In genomic region chr20:49867453-49868215, GRCh38 we compare ENCODE assay signal across 19 cellular contexts. TPM values are rescaled to one million over a fixed set of nuclear protein-coding genes. Genes with fewer than 3 reads are reported as not detected.
A peak's percentile ranks its signal among the peaks of the same experiment; 100 is the strongest.
DNase-seq lines count a peak whose midpoint lies in the region; ATAC-seq and TF ChIP-seq lines count a peak whose summit lies in the region.
"Had no signal": no experiment of that assay in that cellular context is flagged by ENCODE, and none has a peak within 500 bp of the region (broad histone marks: within the 10 kb centered on the region; RNA-seq: fewer than 3 reads in every experiment).

No MANE protein-coding gene starts in this region.

- TF ChIP-seq POLR2A in thyroid gland (IDR thresholded peaks at IDR 0.05) = peak in 1 of 2 donors; percentile 26

- H3K4me1 ChIP-seq in thyroid gland (peaks cover 26 to 38% of the 10 kb centered on the region in 2 donors), osteoblast (ENCODE audit: insufficient read depth, low read length) (peaks cover 10% of the 10 kb centered on the region)

- no peak overlapping the region for H3K4me3 Mint-ChIP-seq in activated naive CD8-positive, alpha-beta T cell
- no peak overlapping the region for H3K4me3 Mint-ChIP-seq in activated naive CD8-positive, alpha-beta T cell treated with anti-CD3 and anti-CD28 coated beads for 36 hours
- H3K4me3 Mint-ChIP-seq in chondrocyte (ENCODE audit: unreplicated experiment) = no peak overlapping the region
- H3K4me3 Mint-ChIP-seq: activated naive CD4-positive, alpha-beta T cell treated with anti-CD3 and anti-CD28 coated beads, Interleukin-2, amount 50 U/mL, for 24 hours had no signal

- H2AFZ ChIP-seq in osteoblast (ENCODE audit: low read length) = no peak overlapping the region

- no peaks in the 10 kb centered on the region for H3K9me3 ChIP-seq in thyroid gland
- no peaks in the 10 kb centered on the region for H3K9me3 ChIP-seq in osteoblast (ENCODE audit: low read depth, low read length)

- H3K79me2 ChIP-seq in osteoblast (ENCODE audit: insufficient read depth, low read length) = no peaks in the 10 kb centered on the region

- TF ChIP-seq CTCF in chondrocyte (IDR thresholded peaks at IDR 0.05) = no peak
- TF ChIP-seq CTCF in thyroid gland (IDR thresholded peaks at IDR 0.05) = no peak
- TF ChIP-seq CTCF in osteoblast (IDR thresholded peaks at IDR 0.05; ENCODE audit: extremely low read depth, low read depth, low read length) = no peak

- WGBS in thyroid gland, 2 donors = 54 to 68% methylated on average over 9 of the region's 9 CpGs

- no peak overlapping the region for H3K4me2 ChIP-seq in osteoblast (ENCODE audit: insufficient read depth, low read length)

- H3K36me3 ChIP-seq in thyroid gland = peaks cover 0 to 4% of the 10 kb centered on the region in 2 donors
- H3K36me3 ChIP-seq in osteoblast (ENCODE audit: insufficient read depth, low read length) = peaks cover 20% of the 10 kb centered on the region

- peak overlapping the region; percentile 52 to 86 (median 72) for H3K27ac ChIP-seq in thyroid gland
- H3K27ac ChIP-seq in osteoblast (ENCODE audit: low read depth, low read length) = no peak overlapping the region

- intact Hi-C loops in thyroid gland (cut with DNase I) = no loop called here

- no peaks in the 10 kb centered on the region for H3K9me3 Mint-ChIP-seq in activated naive CD8-positive, alpha-beta T cell (ENCODE audit: low read depth)
- H3K9me3 Mint-ChIP-seq in activated naive CD8-positive, alpha-beta T cell treated with anti-CD3 and anti-CD28 coated beads for 36 hours = no peaks in the 10 kb centered on the region
- no peaks in the 10 kb centered on the region for H3K9me3 Mint-ChIP-seq in chondrocyte (ENCODE audit: low read depth)
- H3K9me3 Mint-ChIP-seq: activated naive CD4-positive, alpha-beta T cell treated with anti-CD3 and anti-CD28 coated beads, Interleukin-2, amount 50 U/mL, for 24 hours had no signal

- H3K4me3 ChIP-seq in thyroid gland (replicated peaks in 1 of 3) = no peak overlapping the region
- H3K4me3 ChIP-seq in osteoblast (ENCODE audit: insufficient read depth, low read length) = no peak overlapping the region
- H3K4me3 ChIP-seq: skin epidermis had no signal

- no peak for ATAC-seq in HG03439 (IDR thresholded peaks at IDR 0.05; ENCODE audit: unreplicated experiment)
- ATAC-seq: left cardiac atrium had no signal

- H3K27me3 Mint-ChIP-seq in activated naive CD8-positive, alpha-beta T cell = no peaks in the 10 kb centered on the region
- H3K27me3 Mint-ChIP-seq in activated naive CD8-positive, alpha-beta T cell treated with anti-CD3 and anti-CD28 coated beads for 36 hours = no peaks in the 10 kb centered on the region
- H3K27me3 Mint-ChIP-seq in chondrocyte (ENCODE audit: low read depth) = no peaks in the 10 kb centered on the region
- H3K27me3 Mint-ChIP-seq: activated naive CD4-positive, alpha-beta T cell treated with anti-CD3 and anti-CD28 coated beads, Interleukin-2, amount 50 U/mL, for 24 hours had no signal

- peaks cover 15% of the 10 kb centered on the region for H3K36me3 Mint-ChIP-seq in activated naive CD8-positive, alpha-beta T cell
- peaks cover 2% of the 10 kb centered on the region for H3K36me3 Mint-ChIP-seq in activated naive CD8-positive, alpha-beta T cell treated with anti-CD3 and anti-CD28 coated beads for 36 hours
- H3K36me3 Mint-ChIP-seq in chondrocyte (ENCODE audit: low read depth) = peaks cover 5% of the 10 kb centered on the region

- H3K27me3 ChIP-seq in thyroid gland (no peaks in the 10 kb centered on the region), osteoblast (ENCODE audit: insufficient read depth, low read length) (no peaks in the 10 kb centered on the region)

- H3K4me1 Mint-ChIP-seq in activated naive CD8-positive, alpha-beta T cell (ENCODE audit: low read depth) = no peaks in the 10 kb centered on the region
- peaks cover 3% of the 10 kb centered on the region for H3K4me1 Mint-ChIP-seq in activated naive CD8-positive, alpha-beta T cell treated with anti-CD3 and anti-CD28 coated beads for 36 hours
- peaks cover 50% of the 10 kb centered on the region for H3K4me1 Mint-ChIP-seq in chondrocyte (ENCODE audit: low read depth)
- H3K4me1 Mint-ChIP-seq: activated naive CD4-positive, alpha-beta T cell treated with anti-CD3 and anti-CD28 coated beads, Interleukin-2, amount 50 U/mL, for 24 hours had no signal

- H4K20me1 ChIP-seq in osteoblast (ENCODE audit: insufficient read depth, low read length) = no peaks in the 10 kb centered on the region

- DNase-seq in activated naive CD8-positive, alpha-beta T cell treated with anti-CD3 and anti-CD28 coated beads for 36 hours = no peak
- DNase-seq in NCI-H146 (lab: John Stamatoyannopoulos, UW) = peak; percentile 78
- no peak for DNase-seq in chondrocyte (ENCODE audit: low spot score)
- DNase-seq in thyroid gland = no peak
- no peak for DNase-seq in osteoblast (ENCODE audit: insufficient read length, low spot score, missing footprints)
- DNase-seq in HPDE6-E6E7 (ENCODE audit: extremely low spot score) = no peak
- DNase-seq: Calu3; effector CD4-positive, alpha-beta T cell; GDM1; hypothalamus; left cardiac atrium; NCI-H2029 treated with DMSO at 0.1 percent for 48 hours; NCI-H774; RPMI8226; stimulated activated naive CD4-positive, alpha-beta T cell had no signal

- peak overlapping the region; percentile 10 for H3K27ac Mint-ChIP-seq in activated naive CD8-positive, alpha-beta T cell
- H3K27ac Mint-ChIP-seq in activated naive CD8-positive, alpha-beta T cell treated with anti-CD3 and anti-CD28 coated beads for 36 hours = no peak overlapping the region
- peak overlapping the region; percentile 56 for H3K27ac Mint-ChIP-seq in chondrocyte (ENCODE audit: unreplicated experiment)
- H3K27ac Mint-ChIP-seq: activated naive CD4-positive, alpha-beta T cell treated with anti-CD3 and anti-CD28 coated beads, Interleukin-2, amount 50 U/mL, for 24 hours had no signal

RNA-seq across cellular contexts. Expression of gene SPATA2, which starts 47.7 kb away (rescaled TPM):
- total RNA-seq in activated naive CD8-positive, alpha-beta T cell treated with anti-CD3 and anti-CD28 coated beads for 36 hours = 10 to 100 TPM; 11.2 to 11.6 TPM
- 5.6 to 6.5 TPM (median 5.9 TPM) in 3 replicates for total RNA-seq in chondrocyte
- 10 to 100 TPM in 3 of 4 donors, 1 to 10 TPM in 1; 5.0 to 14.2 (median 12.7) TPM for total RNA-seq in thyroid gland
- total RNA-seq in osteoblast = 3.2 and 3.3 TPM in 2 replicates

RNA-seq across cellular contexts. Expression of gene SLC9A8, which starts 55.0 kb away (rescaled TPM):
- total RNA-seq in activated naive CD8-positive, alpha-beta T cell treated with anti-CD3 and anti-CD28 coated beads for 36 hours = 10 to 100 TPM in 1 of 2 experiments, 1 to 10 TPM in 1; 9.9 to 10.9 TPM
- total RNA-seq in chondrocyte (5.2 to 7.6 TPM (median 6.2 TPM) in 3 replicates), thyroid gland (10 to 100 TPM; 12.0 to 20.2 (median 16.1) TPM), osteoblast (6.9 and 9.7 TPM in 2 replicates)
